ENCODE assay signal across 16 cellular contexts in genomic region chr20:34968020-34968775, GRCh38. TPM values are rescaled to one million over a fixed set of nuclear protein-coding genes. Genes with fewer than 3 reads are reported as not detected.
A peak's percentile ranks its signal among the peaks of the same experiment; 100 is the strongest.
DNase-seq lines count a peak whose midpoint lies in the region; ATAC-seq and TF ChIP-seq lines count a peak whose summit lies in the region.
"Had no signal": no experiment of that assay in that cellular context is flagged by ENCODE, and none has a peak within 500 bp of the region (broad histone marks: within the 10 kb centered on the region; RNA-seq: fewer than 3 reads in every experiment).

No MANE protein-coding gene starts in this region.

- intact Hi-C loops in vagina (cut with DNase I) (no loop called here), sigmoid colon (cut with DNase I) (no loop called here)

- peak overlapping the region; percentile 36 for H4K8ac ChIP-seq in mesenchymal stem cell (ENCODE audit: low read length)

- TF ChIP-seq CTCF in vagina (IDR thresholded peaks at IDR 0.05) (no peak), sigmoid colon (IDR thresholded peaks at IDR 0.05) (no peak)

- H3K4me1 Mint-ChIP-seq in stimulated activated naive CD8-positive, alpha-beta T cell treated with anti-CD3 and anti-CD28 coated beads, Interleukin-15, amount 100 ng/mL, for 72 hours: no peaks in the 10 kb centered on the region
- no peaks in the 10 kb centered on the region for H3K4me1 Mint-ChIP-seq in activated naive CD8-positive, alpha-beta T cell treated with anti-CD3 and anti-CD28 coated beads, Interleukin-2, amount 50 U/mL, for 24 hours
- H3K4me1 Mint-ChIP-seq: CD14-positive monocyte had no signal

- H3K36me3 ChIP-seq in mesenchymal stem cell (ENCODE audit: control insufficient read depth in 1 of 2, insufficient read depth in 2 of 2, low read depth in 1 of 2, low read length in 2 of 2) (no peaks in the 10 kb centered on the region), vagina (no peaks in the 10 kb centered on the region), sigmoid colon (no peaks in the 10 kb centered on the region)

- H3K4me1 ChIP-seq in mesenchymal stem cell (ENCODE audit: control insufficient read depth, insufficient read depth, low read depth, low read length) (no peaks in the 10 kb centered on the region), vagina (no peaks in the 10 kb centered on the region), sigmoid colon (no peaks in the 10 kb centered on the region)

- no peak overlapping the region for H4K91ac ChIP-seq in mesenchymal stem cell (ENCODE audit: low read length)

- H2BK120ac ChIP-seq in mesenchymal stem cell (ENCODE audit: low read depth, low read length): no peak overlapping the region

- no peak overlapping the region for H3K9ac ChIP-seq in mesenchymal stem cell (ENCODE audit: low read length)
- H3K9ac ChIP-seq: KMS-11 had no signal

- no peak overlapping the region for H3K27ac ChIP-seq in mesenchymal stem cell (ENCODE audit: low read length, poor library complexity, severe bottlenecking)
- H3K27ac ChIP-seq in vagina: no peak overlapping the region
- no peak overlapping the region for H3K27ac ChIP-seq in sigmoid colon
- H3K27ac ChIP-seq: KMS-11 had no signal

- 77% methylated on average over 7 of the region's 7 CpGs for WGBS in mesenchymal stem cell
- 87 to 91% methylated on average over 7 of the region's 7 CpGs for WGBS in sigmoid colon, 2 donors

- no peak for TF ChIP-seq EP300 in sigmoid colon (IDR thresholded peaks at IDR 0.05)

- H3K27me3 ChIP-seq in mesenchymal stem cell (ENCODE audit: control insufficient read depth in 1 of 2, insufficient read depth in 1 of 2, low read length in 2 of 2) (peaks cover 0 to 14% of the 10 kb centered on the region in 2 experiments), vagina (no peaks in the 10 kb centered on the region), sigmoid colon (no peaks in the 10 kb centered on the region)

- H3K18ac ChIP-seq in mesenchymal stem cell (ENCODE audit: low read depth in 1 of 2, low read length in 2 of 2): peak overlapping the region in 1 of 2 experiments; percentile 49

- no peak overlapping the region for H3K4me2 ChIP-seq in mesenchymal stem cell (ENCODE audit: low read length, poor library complexity, severe bottlenecking)
- H3K4me2 ChIP-seq: KMS-11 had no signal

- no peak overlapping the region for H2AK5ac ChIP-seq in mesenchymal stem cell (ENCODE audit: low read length, severe bottlenecking)

- no peak for ATAC-seq in stimulated activated naive CD8-positive, alpha-beta T cell treated with anti-CD3 and anti-CD28 coated beads, Interleukin-15, amount 100 ng/mL, for 72 hours
- ATAC-seq in stimulated activated naive CD8-positive, alpha-beta T cell treated with anti-CD3 and anti-CD28 coated beads, Interleukin-15, Interleukin-2, amounts not matched to agents 100 U/mL and 50 U/mL, for 24 hours: no peak
- peak; percentile 63 for ATAC-seq in esophagus mucosa
- ATAC-seq in activated naive CD8-positive, alpha-beta T cell treated with anti-CD3 and anti-CD28 coated beads, Interleukin-2, amount 50 U/mL, for 24 hours: no peak

- H3K36me3 Mint-ChIP-seq in activated naive CD8-positive, alpha-beta T cell treated with anti-CD3 and anti-CD28 coated beads, Interleukin-2, amount 50 U/mL, for 24 hours (ENCODE audit: low read depth): no peaks in the 10 kb centered on the region
- H3K36me3 Mint-ChIP-seq: CD14-positive monocyte had no signal

- H2BK15ac ChIP-seq in mesenchymal stem cell (ENCODE audit: low read depth, poor library complexity, severe bottlenecking): no peak overlapping the region

- H3K14ac ChIP-seq in mesenchymal stem cell (ENCODE audit: low read length in 2 of 2): no peak overlapping the region

- H2AFZ ChIP-seq in mesenchymal stem cell (ENCODE audit: low read depth, low read length): no peak overlapping the region

- peak overlapping the region; percentile 61 to 83 for H3K27ac Mint-ChIP-seq in stimulated activated naive CD8-positive, alpha-beta T cell treated with anti-CD3 and anti-CD28 coated beads, Interleukin-15, amount 100 ng/mL, for 72 hours
- no peak overlapping the region for H3K27ac Mint-ChIP-seq in activated naive CD8-positive, alpha-beta T cell treated with anti-CD3 and anti-CD28 coated beads, Interleukin-2, amount 50 U/mL, for 24 hours
- H3K27ac Mint-ChIP-seq: HFFc6 had no signal

- H3K23ac ChIP-seq in mesenchymal stem cell (ENCODE audit: low read length in 2 of 2): no peak overlapping the region

- no peaks in the 10 kb centered on the region for H3K79me1 ChIP-seq in mesenchymal stem cell (replicated peaks; ENCODE audit: low read length, poor library complexity, severe bottlenecking)

- no peak for TF ChIP-seq POLR2A in vagina (IDR thresholded peaks at IDR 0.05)
- no peak for TF ChIP-seq POLR2A in sigmoid colon (IDR thresholded peaks at IDR 0.05)

- no peak overlapping the region for H2BK5ac ChIP-seq in mesenchymal stem cell (ENCODE audit: low read depth, low read length, poor library complexity, severe bottlenecking)

- H3K9me3 ChIP-seq in mesenchymal stem cell (ENCODE audit: control insufficient read depth, low read length): no peaks in the 10 kb centered on the region
- H3K9me3 ChIP-seq in vagina: no peaks in the 10 kb centered on the region
- no peaks in the 10 kb centered on the region for H3K9me3 ChIP-seq in sigmoid colon

- H3K27me3 Mint-ChIP-seq in stimulated activated naive CD8-positive, alpha-beta T cell treated with anti-CD3 and anti-CD28 coated beads, Interleukin-15, amount 100 ng/mL, for 72 hours: no peaks in the 10 kb centered on the region
- H3K27me3 Mint-ChIP-seq in activated naive CD8-positive, alpha-beta T cell treated with anti-CD3 and anti-CD28 coated beads, Interleukin-2, amount 50 U/mL, for 24 hours: no peaks in the 10 kb centered on the region

- H3K4me3 ChIP-seq in mesenchymal stem cell (ENCODE audit: insufficient read depth in 1 of 2, low read depth in 1 of 2, low read length in 2 of 2) (no peak overlapping the region), vagina (no peak overlapping the region), sigmoid colon (no peak overlapping the region)

- no peaks in the 10 kb centered on the region for H3K9me3 Mint-ChIP-seq in stimulated activated naive CD8-positive, alpha-beta T cell treated with anti-CD3 and anti-CD28 coated beads, Interleukin-15, amount 100 ng/mL, for 72 hours
- no peaks in the 10 kb centered on the region for H3K9me3 Mint-ChIP-seq in activated naive CD8-positive, alpha-beta T cell treated with anti-CD3 and anti-CD28 coated beads, Interleukin-2, amount 50 U/mL, for 24 hours
- H3K9me3 Mint-ChIP-seq: HFFc6 had no signal

- no peak overlapping the region for H3K4me3 Mint-ChIP-seq in stimulated activated naive CD8-positive, alpha-beta T cell treated with anti-CD3 and anti-CD28 coated beads, Interleukin-15, amount 100 ng/mL, for 72 hours
- no peak overlapping the region for H3K4me3 Mint-ChIP-seq in activated naive CD8-positive, alpha-beta T cell treated with anti-CD3 and anti-CD28 coated beads, Interleukin-2, amount 50 U/mL, for 24 hours
- H3K4me3 Mint-ChIP-seq: CD14-positive monocyte, HFFc6 had no signal

- H2BK12ac ChIP-seq in mesenchymal stem cell (ENCODE audit: low read length in 2 of 2): no peak overlapping the region

- DNase-seq in stimulated activated naive CD8-positive, alpha-beta T cell treated with anti-CD3 and anti-CD28 coated beads, Interleukin-15, amount 100 ng/mL, for 72 hours: no peak
- DNase-seq in stimulated activated naive CD8-positive, alpha-beta T cell treated with anti-CD3 and anti-CD28 coated beads, Interleukin-15, Interleukin-2, amounts not matched to agents 100 U/mL and 50 U/mL, for 24 hours: no peak
- no peak for DNase-seq in mesenchymal stem cell
- no peak for DNase-seq in activated naive CD8-positive, alpha-beta T cell treated with anti-CD3 and anti-CD28 coated beads, Interleukin-2, amount 50 U/mL, for 24 hours
- no peak for DNase-seq in vagina (ENCODE audit: extremely low spot score in 2 of 2)
- no peak for DNase-seq in sigmoid colon
- DNase-seq: GOT3, HFFc6, NCI-H1105, NCI-H1694, NCI-H2227 treated with DMSO at 0.1 percent for 48 hours, NCI-H524 treated with DMSO at 0.1 percent for 48 hours had no signal

- H3K4ac ChIP-seq in mesenchymal stem cell (ENCODE audit: low read depth in 1 of 2, low read length in 2 of 2): peak overlapping the region in 1 of 2 experiments; percentile 51

RNA-seq across cellular contexts. Expression of gene MYH7B, which starts 12.5 kb away (rescaled TPM):
- total RNA-seq in esophagus mucosa (not detected), vagina (under 0.01 TPM), sigmoid colon (under 1 TPM; under 0.01 to 0.83 (median 0.60) TPM)
- 0.10 TPM for polyA plus RNA-seq in mesenchymal stem cell (2013, experiment 1 of 2)
- polyA plus RNA-seq in mesenchymal stem cell (2013, experiment 2 of 2): 0.08 TPM
- polyA plus RNA-seq in sigmoid colon: 1 to 10 TPM in 1 of 3 donors, under 1 TPM in 2; 0.60 to 1.6 (median 0.69) TPM
- total RNA-seq: Daoy had no signal
- polyA plus RNA-seq: CD14-positive monocyte had no signal

RNA-seq across cellular contexts. Expression of gene GSS, which starts 12.6 kb away (rescaled TPM):
- total RNA-seq in esophagus mucosa (56.9 TPM), vagina (47.9 TPM), sigmoid colon (10 to 100 TPM; 22.9 to 30.5 (median 25.5) TPM)
- polyA plus RNA-seq in mesenchymal stem cell (2013, experiment 1 of 2): 40.8 TPM
- 38.6 TPM for polyA plus RNA-seq in mesenchymal stem cell (2013, experiment 2 of 2)
- polyA plus RNA-seq in sigmoid colon: 10 to 100 TPM; 63.7 to 80.7 (median 66.4) TPM
